In genomic region chr11:62727833-62728721, GRCh38 we compare ENCODE assay signal across 8 cellular contexts. TPM values are rescaled to one million over a fixed set of nuclear protein-coding genes. Genes with fewer than 3 reads are reported as not detected.
DNase-seq lines count a peak whose midpoint lies in the region; ATAC-seq and TF ChIP-seq lines count a peak whose summit lies in the region.

TSS of gene TTC9C (plus strand) at chr11:62728486. CDS start at chr11:62728849, 363 bp downstream.

- H3K9me3 Mint-ChIP-seq in activated B cell treated with CpG ODN at 0.5 μM for 24 hours: no peaks in the 10 kb centered on the region

- ATAC-seq in HG03196 (IDR thresholded peaks at IDR 0.05; ENCODE audit: unreplicated experiment) (peak; percentile 43), activated B cell treated with CpG ODN at 0.5 μM for 24 hours (ENCODE audit: low read depth) (peak; percentile 58)

- peak; percentile 92 for DNase-seq in AG04450 (ENCODE audit: low read depth, low spot score)
- peak; percentile 99 for DNase-seq in NCI-H345 (lab: John Stamatoyannopoulos, UW)
- peak; percentile 72 for DNase-seq in activated B cell treated with CpG ODN at 0.5 μM for 24 hours
- DNase-seq in caudate nucleus (lab: John Stamatoyannopoulos, UW): peak; percentile 48 to 97 (median 88)
- DNase-seq in inferior parietal cortex (ENCODE audit: extremely low spot score): peak; percentile 99
- DNase-seq in spleen: peak; percentile 94

- in situ Hi-C loops in GM18951 (cut with MboI; ENCODE audit: low sequenced_read_pairs, unreplicated experiment): no loop called here

- TF ChIP-seq POLR2A in GM18951 (IDR thresholded peaks at IDR 0.05; ENCODE audit: extremely low read depth, insufficient read depth, insufficient read length): peak; percentile 59
- peak in 1 of 3 donors; percentile 70 for TF ChIP-seq POLR2A in spleen (IDR thresholded peaks at IDR 0.05)

- H3K36me3 Mint-ChIP-seq in activated B cell treated with CpG ODN at 0.5 μM for 24 hours (ENCODE audit: low read depth): peaks cover 64% of the 10 kb centered on the region

- TF ChIP-seq CTCF in AG04450 (IDR thresholded peaks at IDR 0.05; ENCODE audit: low read depth, low read length) (no peak), activated B cell treated with CpG ODN at 0.5 μM for 24 hours (IDR thresholded peaks at IDR 0.05) (no peak), spleen (IDR thresholded peaks at IDR 0.05 in 8 of 11, conservative IDR thresholded peaks at IDR 0.05 in 3 of 11) (no peak)

- no peaks in the 10 kb centered on the region; the same call in 1 of the 2 replicates for H3K9me3 ChIP-seq in AG04450 (ENCODE audit: control insufficient read depth, insufficient read depth, low read length)
- H3K9me3 ChIP-seq in spleen: no peaks in the 10 kb centered on the region

- peaks cover under 1 to 46% (median 15%) of the 10 kb centered on the region in 6 donors for H3K36me3 ChIP-seq in spleen

- no peaks in the 10 kb centered on the region for H3K27me3 ChIP-seq in AG04450 (ENCODE audit: control insufficient read depth, insufficient read depth, low read length)
- no peaks in the 10 kb centered on the region for H3K27me3 ChIP-seq in spleen (replicated peaks in 1 of 7)

- POLR2A ChIA-PET in AG04450 (lab: Yijun Ruan, JAX): interaction anchor here (0.6 to 3.7 kb wide), 29 partner anchors 11 to 1627 kb away, joined by 3 to 41 read pairs (median 5); partner anchors contain the start of genes C11orf98, CSKMT, EEF1G and INTS5
- POLR2A ChIA-PET in activated B cell treated with CpG ODN at 0.5 μM for 24 hours (lab: Charles Lee): interaction anchor here (0.5 to 8.9 kb wide), 63 partner anchors 9 to 1498 kb away, joined by 3 to 193 read pairs (median 6); partner anchors contain the start of genes B3GAT3, BSCL2, C11orf98 and CSKMT

- H3K4me1 Mint-ChIP-seq in activated B cell treated with CpG ODN at 0.5 μM for 24 hours: peaks cover 56% of the 10 kb centered on the region

- WGBS in spleen, 5 donors: 0 to 1% (median 0%) methylated on average over 40 of the region's 40 CpGs

- H3K4me3 ChIP-seq in AG04450 (ENCODE audit: low read depth, low read length) (peak within 1 kb of the TSS; percentile 99), spleen (peak within 1 kb of the TSS; percentile 73 to 99 (median 94))

- H3K4me1 ChIP-seq in spleen: peaks cover 30 to 81% (median 67%) of the 10 kb centered on the region in 6 donors

- intact Hi-C loops in activated B cell treated with CpG ODN at 0.5 μM for 24 hours (cut with micrococcal nuclease): loop anchor here (1.0 to 2.0 kb wide), 13 partner anchors 19 to 153 kb away; partner anchors contain the start of genes GANAB, INTS5, TAF6L and TMEM179B
- intact Hi-C loops in spleen (cut with DNase I; ENCODE audit: low total_unique reads): no loop called here

- CTCF ChIA-PET in AG04450 (lab: Charles Lee): interaction anchor here (0.5 to 1.8 kb wide), 4 partner anchors 22 to 58 kb away, joined by 3 to 5 read pairs (median 3); partner anchors contain the start of gene POLR2G
- CTCF ChIA-PET in activated B cell treated with CpG ODN at 0.5 μM for 24 hours (lab: Charles Lee): interaction anchor here (0.6 to 1.2 kb wide), 7 partner anchors 26 to 303 kb away, joined by 3 to 7 read pairs (median 3); partner anchors contain the start of genes TUT1, WDR74 and ZBTB3

- no peaks in the 10 kb centered on the region for H3K27me3 Mint-ChIP-seq in activated B cell treated with CpG ODN at 0.5 μM for 24 hours

- H3K27ac Mint-ChIP-seq in activated B cell treated with CpG ODN at 0.5 μM for 24 hours: peak within 1 kb of the TSS; percentile 98

- peak within 1 kb of the TSS; percentile 98 for H3K27ac ChIP-seq in AG04450 (ENCODE audit: low read depth, low read length)
- peak within 1 kb of the TSS; percentile 99 for H3K27ac ChIP-seq in caudate nucleus (ENCODE audit: low read depth, low read length)
- peak within 1 kb of the TSS; percentile 78 to 98 (median 96) for H3K27ac ChIP-seq in spleen

- H3K4me3 Mint-ChIP-seq in activated B cell treated with CpG ODN at 0.5 μM for 24 hours: peak within 1 kb of the TSS; percentile 98

RNA-seq across cellular contexts. Expression of gene TTC9C, which starts in this region (rescaled TPM):
- polyA plus RNA-seq in AG04450 (2011; rRNA removed) (32.2 and 32.5 TPM in 2 replicates), spleen (10 to 100 TPM; 27.8 to 35.6 (median 33.4) TPM)
- polyA minus RNA-seq in AG04450 (2011; rRNA and poly(A)+ RNA removed): 24.8 and 25.5 TPM in 2 replicates
- total RNA-seq in activated B cell treated with CpG ODN at 0.5 μM for 24 hours (35.5 and 44.0 TPM in 2 replicates), spleen (10 to 100 TPM; 25.4 to 47.1 (median 30.5) TPM)

Comparison
In these comparisons a context has a peak if more than half of its experiments do, and no peak if none do; other contexts are left out.
1. Peak in every context shown above with its lines: DNase-seq, ATAC-seq, H3K4me3 ChIP-seq and H3K27ac ChIP-seq.